In genomic region chr3:40086890-40087884, GRCh38 we compare ENCODE assay signal across 1 cellular context.
TF ChIP-seq lines count a peak whose summit lies in the region.

No MANE protein-coding gene starts in this region.

TF ChIP-seq in HepG2, 621 proteins besides CTCF, POLR2A, EP300 and RAD21 (continued from another document and continues in another):
- TF ChIP-seq GMEB2 (CRISPR knock-in tag; IDR thresholded peaks at IDR 0.05; ENCODE audit: low read depth) (no peak), PBX3 (CRISPR knock-in tag; IDR thresholded peaks at IDR 0.05; ENCODE audit: borderline replicate concordance) (no peak), FOXJ3 (CRISPR knock-in tag; IDR thresholded peaks at IDR 0.05; ENCODE audit: borderline replicate concordance) (no peak), ZNF276 (CRISPR knock-in tag; IDR thresholded peaks at IDR 0.05; ENCODE audit: low read depth) (no peak), ZNF629 (CRISPR knock-in tag; conservative IDR thresholded peaks at IDR 0.05) (no peak), KLF13 (CRISPR knock-in tag; IDR thresholded peaks at IDR 0.05) (no peak), ZBTB39 (CRISPR knock-in tag; IDR thresholded peaks at IDR 0.05) (no peak), SOX5 (CRISPR knock-in tag; IDR thresholded peaks at IDR 0.05; ENCODE audit: borderline replicate concordance) (peak; percentile 89), ZNF691 (CRISPR knock-in tag; IDR thresholded peaks at IDR 0.05; ENCODE audit: borderline replicate concordance, low read depth) (no peak), ZNF264 (CRISPR knock-in tag; IDR thresholded peaks at IDR 0.05) (no peak), BRD4 (CRISPR knock-in tag; IDR thresholded peaks at IDR 0.05) (no peak), ZFP62 (CRISPR knock-in tag; IDR thresholded peaks at IDR 0.05) (no peak), IRF2 (CRISPR knock-in tag; IDR thresholded peaks at IDR 0.05) (no peak), ZBTB44 (CRISPR knock-in tag; IDR thresholded peaks at IDR 0.05) (no peak), ZNF12 (CRISPR knock-in tag; IDR thresholded peaks at IDR 0.05) (no peak), MED8 (CRISPR knock-in tag; IDR thresholded peaks at IDR 0.05; ENCODE audit: insufficient replicate concordance) (no peak), HNRNPUL1 (IDR thresholded peaks at IDR 0.05; ENCODE audit: low read depth, low read length) (0 out of 2 replicates have a peak, but pooled peaks have one; percentile 26), DMTF1 (CRISPR knock-in tag; IDR thresholded peaks at IDR 0.05) (no peak), USF2 (IDR thresholded peaks at IDR 0.05; ENCODE audit: low read depth, low read length) (no peak), USF2 (CRISPR knock-in tag; IDR thresholded peaks at IDR 0.05; ENCODE audit: borderline replicate concordance) (no peak), ZNF251 (CRISPR knock-in tag; IDR thresholded peaks at IDR 0.05) (no peak), TBP (CRISPR knock-in tag; IDR thresholded peaks at IDR 0.05) (no peak), FOXM1 (CRISPR knock-in tag; IDR thresholded peaks at IDR 0.05) (no peak), AGO1 (IDR thresholded peaks at IDR 0.05; ENCODE audit: low read depth, low read length, poor library complexity, severe bottlenecking) (no peak), SRSF4 (IDR thresholded peaks at IDR 0.05; ENCODE audit: low read depth, low read length, poor library complexity, severe bottlenecking) (no peak), ZFP36L2 (CRISPR knock-in tag; IDR thresholded peaks at IDR 0.05) (no peak), TOE1 (CRISPR knock-in tag; IDR thresholded peaks at IDR 0.05) (no peak), KLF11 (CRISPR knock-in tag; IDR thresholded peaks at IDR 0.05) (no peak), STAG1 (CRISPR knock-in tag; IDR thresholded peaks at IDR 0.05) (no peak), UBTF (CRISPR knock-in tag; IDR thresholded peaks at IDR 0.05) (no peak), KDM6A (CRISPR knock-in tag; IDR thresholded peaks at IDR 0.05; ENCODE audit: low read depth) (no peak; the same call in 1 of the 2 replicates), ZNF124 (CRISPR knock-in tag; IDR thresholded peaks at IDR 0.05) (peak; percentile 55; the same call in 1 of the 2 replicates), ZNF607 (CRISPR knock-in tag; IDR thresholded peaks at IDR 0.05; ENCODE audit: borderline replicate concordance) (no peak), FOXC1 (CRISPR knock-in tag; IDR thresholded peaks at IDR 0.05; ENCODE audit: borderline replicate concordance) (no peak), RFX1 (IDR thresholded peaks at IDR 0.05) (no peak), ZNF737 (CRISPR knock-in tag; IDR thresholded peaks at IDR 0.05; ENCODE audit: borderline replicate concordance) (no peak), TSC22D2 (CRISPR knock-in tag; IDR thresholded peaks at IDR 0.05; ENCODE audit: borderline replicate concordance) (no peak), ZBTB25 (CRISPR knock-in tag; IDR thresholded peaks at IDR 0.05) (no peak), ZNF10 (CRISPR knock-in tag; IDR thresholded peaks at IDR 0.05; ENCODE audit: borderline replicate concordance, low read depth) (no peak), NAIF1 (CRISPR knock-in tag; IDR thresholded peaks at IDR 0.05; ENCODE audit: borderline replicate concordance) (no peak), EEA1 (CRISPR knock-in tag; IDR thresholded peaks at IDR 0.05; ENCODE audit: borderline replicate concordance) (no peak), MAX (IDR thresholded peaks at IDR 0.05) (0 out of 2 replicates have a peak, but pooled peaks have one; percentile 9), STAT5B (CRISPR knock-in tag; IDR thresholded peaks at IDR 0.05) (no peak), RXRA (CRISPR knock-in tag; IDR thresholded peaks at IDR 0.05) (no peak), NFATC3 (CRISPR knock-in tag; IDR thresholded peaks at IDR 0.05) (no peak), ZNF841 (CRISPR knock-in tag; IDR thresholded peaks at IDR 0.05; ENCODE audit: borderline replicate concordance) (no peak), ZFY (CRISPR knock-in tag; IDR thresholded peaks at IDR 0.05) (no peak), ZBTB26 (CRISPR knock-in tag; IDR thresholded peaks at IDR 0.05; ENCODE audit: borderline replicate concordance) (no peak), HMGA1 (CRISPR knock-in tag; conservative IDR thresholded peaks at IDR 0.05) (no peak)
